In the genomic region with DNA sequence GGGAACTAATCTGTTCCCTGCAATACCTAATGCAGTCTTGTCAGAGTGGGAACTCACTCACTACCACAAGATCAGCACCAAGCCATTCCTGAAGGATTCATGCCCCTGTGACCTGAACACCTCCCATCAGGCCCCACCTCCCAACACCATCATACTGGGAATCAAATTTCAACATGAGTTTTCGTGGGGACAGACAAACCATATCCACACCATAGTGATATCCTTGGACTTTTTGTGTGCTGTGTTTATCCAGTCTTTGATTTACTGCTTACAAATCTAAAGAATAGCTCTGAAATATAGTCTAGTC, we compare ENCODE assay signal across 18 cellular contexts.
DNase-seq lines count a peak whose midpoint lies in the region; ATAC-seq and TF ChIP-seq lines count a peak whose summit lies in the region.
"Had no signal": no experiment of that assay in that cellular context is flagged by ENCODE, and none has a peak within 500 bp of the region (broad histone marks: within the 10 kb centered on the region; RNA-seq: fewer than 3 reads in every experiment).

No MANE protein-coding gene starts in this region.

- H3K4me3 ChIP-seq in SJCRH30: no peak overlapping the region
- no peak overlapping the region for H3K4me3 ChIP-seq in hepatocyte
- no peak overlapping the region for H3K4me3 ChIP-seq in rectal smooth muscle tissue (ENCODE audit: low read length)
- H3K4me3 ChIP-seq: BLaER1 had no signal

- no peaks in the 10 kb centered on the region for H4K20me1 ChIP-seq in hepatocyte (ENCODE audit: insufficient read depth, poor library complexity, severe bottlenecking)
- H4K20me1 ChIP-seq: BLaER1 had no signal

- peaks cover 14% of the 10 kb centered on the region for H3K4me1 Mint-ChIP-seq in WTC11
- H3K4me1 Mint-ChIP-seq: immature natural killer cell had no signal

- H3K36me3 ChIP-seq in SJCRH30 (no peaks in the 10 kb centered on the region), hepatocyte (replicated peaks; ENCODE audit: insufficient read depth, low read depth) (no peaks in the 10 kb centered on the region), rectal smooth muscle tissue (ENCODE audit: control insufficient read depth, insufficient read depth, low read length) (no peaks in the 10 kb centered on the region)

- 59% methylated on average over 1 of the region's 1 CpG for WGBS in hepatocyte (ENCODE audit: low lambda C conversion rate, missing lambda C conversion rate)

- H3K4me1 ChIP-seq in SJCRH30 (peaks cover 26% of the 10 kb centered on the region), hepatocyte (ENCODE audit: insufficient read depth) (peaks cover 12% of the 10 kb centered on the region), rectal smooth muscle tissue (ENCODE audit: control insufficient read depth, insufficient read depth, low read length) (peaks cover 10% of the 10 kb centered on the region)
- H3K4me1 ChIP-seq: BLaER1 had no signal

- TF ChIP-seq CTCF in hepatocyte (IDR thresholded peaks at IDR 0.05; ENCODE audit: poor library complexity) (no peak), WTC11 (IDR thresholded peaks at IDR 0.05) (no peak)

- no peak overlapping the region for H3K27ac Mint-ChIP-seq in WTC11
- H3K27ac Mint-ChIP-seq: activated CD4-positive, alpha-beta memory T cell treated with anti-CD3 and anti-CD28 coated beads for 36 hours; activated T-cell treated with anti-CD3 and anti-CD28 coated beads, Interleukin-2, amount 50 U/mL, for 72 hours; immature natural killer cell had no signal

- no peak for ATAC-seq in HG02840 (IDR thresholded peaks at IDR 0.05; ENCODE audit: low FRiP score, unreplicated experiment)
- ATAC-seq in HG02973 (IDR thresholded peaks at IDR 0.05; ENCODE audit: unreplicated experiment): no peak
- no peak; the same call in 1 of the 2 replicates for ATAC-seq in WTC11
- ATAC-seq: activated T-cell treated with anti-CD3 and anti-CD28 coated beads, Interleukin-2, amount 50 U/mL, for 72 hours; stimulated activated naive CD8-positive, alpha-beta T cell treated with anti-CD3 and anti-CD28 coated beads, Interleukin-15, Interleukin-2, amounts not matched to agents 100 U/mL and 50 U/mL, for 24 hours had no signal

- no peaks in the 10 kb centered on the region for H3K36me3 Mint-ChIP-seq in WTC11

- H2AFZ ChIP-seq in hepatocyte: no peak overlapping the region
- H2AFZ ChIP-seq: parathyroid adenoma had no signal

- H3K9me2 ChIP-seq in hepatocyte (replicated peaks; ENCODE audit: insufficient read depth): no peaks in the 10 kb centered on the region

- H3K4me3 Mint-ChIP-seq in WTC11: no peak overlapping the region
- H3K4me3 Mint-ChIP-seq: activated CD4-positive, alpha-beta memory T cell treated with anti-CD3 and anti-CD28 coated beads for 36 hours; activated T-cell treated with anti-CD3 and anti-CD28 coated beads, Interleukin-2, amount 50 U/mL, for 72 hours; immature natural killer cell had no signal

- POLR2A ChIA-PET in WTC11 (lab: Charles Lee): no interaction called here

- no peak overlapping the region for H3K9ac ChIP-seq in rectal smooth muscle tissue (ENCODE audit: low read length)
- H3K9ac ChIP-seq: BLaER1, parathyroid adenoma had no signal

- no peaks in the 10 kb centered on the region for H3K27me3 Mint-ChIP-seq in WTC11 (ENCODE audit: low read depth)
- H3K27me3 Mint-ChIP-seq: activated CD4-positive, alpha-beta memory T cell treated with anti-CD3 and anti-CD28 coated beads for 36 hours had no signal

- peak; percentile 34 for DNase-seq in EH (ENCODE audit: low read depth)
- peak in 1 of 2 experiments; percentile 21 for DNase-seq in SJCRH30
- no peak for DNase-seq in hepatocyte (ENCODE audit: low spot score)
- no peak for DNase-seq in WTC11 (ENCODE audit: low spot score)
- DNase-seq: activated CD4-positive, alpha-beta memory T cell treated with anti-CD3 and anti-CD28 coated beads for 36 hours; activated T-cell treated with anti-CD3 and anti-CD28 coated beads, Interleukin-2, amount 50 U/mL, for 72 hours; DMS79 treated with DMSO at 0.1 percent for 48 hours; glutamatergic neuron; immature natural killer cell; NCI-H187; NCI-H524; OCI-M1; stimulated activated naive CD8-positive, alpha-beta T cell treated with anti-CD3 and anti-CD28 coated beads, Interleukin-15, Interleukin-2, amounts not matched to agents 100 U/mL and 50 U/mL, for 24 hours had no signal

- H3K9me3 ChIP-seq in SJCRH30 (replicated peaks) (no peaks in the 10 kb centered on the region; the same call in 1 of the 2 replicates), hepatocyte (ENCODE audit: low read depth) (no peaks in the 10 kb centered on the region)
- H3K9me3 ChIP-seq: BLaER1 had no signal

- H3K27ac ChIP-seq in SJCRH30: peak overlapping the region; percentile 15; the same call in 1 of the 2 replicates
- H3K27ac ChIP-seq in hepatocyte: peak overlapping the region; percentile 74
- H3K27ac ChIP-seq in rectal smooth muscle tissue (ENCODE audit: low read depth, low read length): peak overlapping the region; percentile 33
- H3K27ac ChIP-seq: BLaER1, parathyroid adenoma had no signal

- CTCF ChIA-PET in WTC11 (lab: Charles Lee): interaction anchor here (0.7 to 1.1 kb wide), 2 partner anchors 233 to 279 kb away, joined by 3 read pairs; a partner anchor contains a TSS

- no peaks in the 10 kb centered on the region for H3K9me3 Mint-ChIP-seq in WTC11
- H3K9me3 Mint-ChIP-seq: activated CD4-positive, alpha-beta memory T cell treated with anti-CD3 and anti-CD28 coated beads for 36 hours; activated T-cell treated with anti-CD3 and anti-CD28 coated beads, Interleukin-2, amount 50 U/mL, for 72 hours; immature natural killer cell had no signal

- H3K27me3 ChIP-seq in SJCRH30 (no peaks in the 10 kb centered on the region), hepatocyte (no peaks in the 10 kb centered on the region), rectal smooth muscle tissue (ENCODE audit: control insufficient read depth, insufficient read depth, low read length) (no peaks in the 10 kb centered on the region)
- H3K27me3 ChIP-seq: BLaER1 had no signal

- H3K4me2 ChIP-seq in hepatocyte: no peak overlapping the region
- H3K4me2 ChIP-seq: BLaER1 had no signal

- no peaks in the 10 kb centered on the region for H3K79me2 ChIP-seq in hepatocyte

TF ChIP-seq in WTC11, 78 proteins besides CTCF, POLR2A, EP300 and RAD21:
- TF ChIP-seq, protein P1, sequence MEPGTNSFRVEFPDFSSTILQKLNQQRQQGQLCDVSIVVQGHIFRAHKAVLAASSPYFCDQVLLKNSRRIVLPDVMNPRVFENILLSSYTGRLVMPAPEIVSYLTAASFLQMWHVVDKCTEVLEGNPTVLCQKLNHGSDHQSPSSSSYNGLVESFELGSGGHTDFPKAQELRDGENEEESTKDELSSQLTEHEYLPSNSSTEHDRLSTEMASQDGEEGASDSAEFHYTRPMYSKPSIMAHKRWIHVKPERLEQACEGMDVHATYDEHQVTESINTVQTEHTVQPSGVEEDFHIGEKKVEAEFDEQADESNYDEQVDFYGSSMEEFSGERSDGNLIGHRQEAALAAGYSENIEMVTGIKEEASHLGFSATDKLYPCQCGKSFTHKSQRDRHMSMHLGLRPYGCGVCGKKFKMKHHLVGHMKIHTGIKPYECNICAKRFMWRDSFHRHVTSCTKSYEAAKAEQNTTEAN (CRISPR knock-in tag; IDR thresholded peaks at IDR 0.05): no peak
- TF ChIP-seq KAT7 (CRISPR knock-in tag; IDR thresholded peaks at IDR 0.05; ENCODE audit: borderline replicate concordance) (no peak), HMGA2 (CRISPR knock-in tag; IDR thresholded peaks at IDR 0.05) (no peak), NFATC4 (CRISPR knock-in tag; IDR thresholded peaks at IDR 0.05) (no peak), TEAD1 (CRISPR knock-in tag; IDR thresholded peaks at IDR 0.05) (no peak), SOX15 (CRISPR knock-in tag; IDR thresholded peaks at IDR 0.05) (no peak), TCF7 (CRISPR knock-in tag; IDR thresholded peaks at IDR 0.05; ENCODE audit: low read depth) (no peak), NR3C1 (CRISPR knock-in tag; conservative IDR thresholded peaks at IDR 0.05; ENCODE audit: low read depth) (no peak), JUN (CRISPR knock-in tag; IDR thresholded peaks at IDR 0.05) (no peak)
- TF ChIP-seq, protein P2, sequence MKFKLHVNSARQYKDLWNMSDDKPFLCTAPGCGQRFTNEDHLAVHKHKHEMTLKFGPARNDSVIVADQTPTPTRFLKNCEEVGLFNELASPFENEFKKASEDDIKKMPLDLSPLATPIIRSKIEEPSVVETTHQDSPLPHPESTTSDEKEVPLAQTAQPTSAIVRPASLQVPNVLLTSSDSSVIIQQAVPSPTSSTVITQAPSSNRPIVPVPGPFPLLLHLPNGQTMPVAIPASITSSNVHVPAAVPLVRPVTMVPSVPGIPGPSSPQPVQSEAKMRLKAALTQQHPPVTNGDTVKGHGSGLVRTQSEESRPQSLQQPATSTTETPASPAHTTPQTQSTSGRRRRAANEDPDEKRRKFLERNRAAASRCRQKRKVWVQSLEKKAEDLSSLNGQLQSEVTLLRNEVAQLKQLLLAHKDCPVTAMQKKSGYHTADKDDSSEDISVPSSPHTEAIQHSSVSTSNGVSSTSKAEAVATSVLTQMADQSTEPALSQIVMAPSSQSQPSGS (CRISPR knock-in tag; IDR thresholded peaks at IDR 0.05; ENCODE audit: borderline replicate concordance, low read depth): no peak
- TF ChIP-seq, protein P3, sequence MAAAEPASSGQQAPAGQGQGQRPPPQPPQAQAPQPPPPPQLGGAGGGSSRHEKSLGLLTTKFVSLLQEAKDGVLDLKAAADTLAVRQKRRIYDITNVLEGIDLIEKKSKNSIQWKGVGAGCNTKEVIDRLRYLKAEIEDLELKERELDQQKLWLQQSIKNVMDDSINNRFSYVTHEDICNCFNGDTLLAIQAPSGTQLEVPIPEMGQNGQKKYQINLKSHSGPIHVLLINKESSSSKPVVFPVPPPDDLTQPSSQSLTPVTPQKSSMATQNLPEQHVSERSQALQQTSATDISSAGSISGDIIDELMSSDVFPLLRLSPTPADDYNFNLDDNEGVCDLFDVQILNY (CRISPR knock-in tag; IDR thresholded peaks at IDR 0.05): no peak

Comparison
In these comparisons a context has a peak if more than half of its experiments do, and no peak if none do; other contexts are left out.
1. H3K27ac ChIP-seq: peak in every context shown above with its lines; median percentile 74 in hepatocyte; 33 in rectal smooth muscle tissue; 15 in SJCRH30.